ENCODE assay signal across 19 cellular contexts in the genomic region with DNA sequence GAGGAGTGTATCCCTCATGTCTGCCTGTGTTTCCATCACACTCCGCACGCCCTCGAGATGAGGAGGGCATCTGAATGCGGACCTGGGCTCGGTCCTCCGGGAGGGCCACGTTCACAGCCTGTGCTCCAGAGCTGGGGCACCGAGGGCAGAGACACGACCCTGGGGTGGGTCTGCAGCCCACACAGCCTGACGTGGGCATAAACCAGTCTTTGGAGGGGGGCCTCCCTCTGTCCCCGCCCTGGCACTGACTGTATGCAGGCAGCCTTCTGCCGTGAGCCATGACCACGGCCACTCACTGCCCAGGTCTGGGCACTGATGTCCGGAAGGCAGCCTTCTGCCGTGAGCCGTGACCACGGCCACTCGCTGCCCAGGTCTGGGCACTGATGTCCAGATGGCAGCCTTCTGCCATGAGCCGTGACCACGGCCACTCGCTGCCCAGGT.
DNase-seq lines count a peak whose midpoint lies in the region; ATAC-seq, FAIRE-seq and TF ChIP-seq lines count a peak whose summit lies in the region.
"Had no signal": no experiment of that assay in that cellular context is flagged by ENCODE, and none has a peak within 500 bp of the region (broad histone marks: within the 10 kb centered on the region; RNA-seq: fewer than 3 reads in every experiment).

No MANE protein-coding gene starts in this region.

- no peak overlapping the region for H3K27ac Mint-ChIP-seq in stimulated activated effector memory CD8-positive, alpha-beta T cell treated with anti-CD3 and anti-CD28 coated beads, Interleukin-12 subunit alpha, Interleukin-12 subunit beta, amount 100 ng/mL, for 72 hours
- H3K27ac Mint-ChIP-seq: CD4-positive, alpha-beta T cell; GM23338 had no signal

- no peak overlapping the region for H3K4me3 ChIP-seq in esophagus muscularis mucosa
- no peak overlapping the region for H3K4me3 ChIP-seq in aorta (ENCODE audit: low read length in 2 of 2)
- H3K4me3 ChIP-seq: GM23338 had no signal

- TF ChIP-seq CTCF in esophagus muscularis mucosa (IDR thresholded peaks at IDR 0.05): no peak

- H3K9me3 ChIP-seq in esophagus muscularis mucosa (no peaks in the 10 kb centered on the region), aorta (ENCODE audit: control insufficient read depth, low read length) (no peaks in the 10 kb centered on the region)
- H3K9me3 ChIP-seq: Caco-2 had no signal

- H3K4me1 ChIP-seq in esophagus muscularis mucosa: no peaks in the 10 kb centered on the region
- H3K4me1 ChIP-seq in aorta (ENCODE audit: control insufficient read depth in 1 of 2, insufficient read depth in 2 of 2, low read length in 2 of 2): no peaks in the 10 kb centered on the region
- H3K4me1 ChIP-seq: Caco-2 had no signal

- TF ChIP-seq POLR2A in esophagus muscularis mucosa (IDR thresholded peaks at IDR 0.05; ENCODE audit: low read depth): no peak

- 84% methylated on average over 6 of the region's 21 CpGs for WGBS in esophagus muscularis mucosa
- WGBS in aorta, 2 donors: 88 to 89% methylated on average over 21 of the region's 21 CpGs

- H3K27ac ChIP-seq in esophagus muscularis mucosa (replicated peaks in 1 of 4) (no peak overlapping the region), aorta (ENCODE audit: low read depth in 1 of 2, low read length in 2 of 2) (no peak overlapping the region)
- H3K27ac ChIP-seq: C4-2B had no signal

- H3K27me3 ChIP-seq in esophagus muscularis mucosa (peaks cover 0 to 38% (median 0%) of the 10 kb centered on the region in 4 donors), aorta (ENCODE audit: control insufficient read depth in 1 of 2, insufficient read depth in 2 of 2, low read length in 1 of 2) (no peaks in the 10 kb centered on the region)

- no peak overlapping the region for H3K4me3 Mint-ChIP-seq in stimulated activated effector memory CD8-positive, alpha-beta T cell treated with anti-CD3 and anti-CD28 coated beads, Interleukin-12 subunit alpha, Interleukin-12 subunit beta, amount 100 ng/mL, for 72 hours
- H3K4me3 Mint-ChIP-seq: CD4-positive, alpha-beta T cell; GM23338 had no signal

- no peak for FAIRE-seq in frontal cortex (lab: Jason Lieb, UNC)
- FAIRE-seq: A204.1, D721Med, G401.6, H54, HTR-8/SVneo had no signal

- H3K9me3 Mint-ChIP-seq in stimulated activated effector memory CD8-positive, alpha-beta T cell treated with anti-CD3 and anti-CD28 coated beads, Interleukin-12 subunit alpha, Interleukin-12 subunit beta, amount 100 ng/mL, for 72 hours: peaks cover 2% of the 10 kb centered on the region

- intact Hi-C loops in esophagus muscularis mucosa (cut with DNase I) (no loop called here), aorta (cut with DNase I) (no loop called here)

- H3K4me1 Mint-ChIP-seq in stimulated activated effector memory CD8-positive, alpha-beta T cell treated with anti-CD3 and anti-CD28 coated beads, Interleukin-12 subunit alpha, Interleukin-12 subunit beta, amount 100 ng/mL, for 72 hours: no peaks in the 10 kb centered on the region

- no peaks in the 10 kb centered on the region for H3K36me3 Mint-ChIP-seq in stimulated activated effector memory CD8-positive, alpha-beta T cell treated with anti-CD3 and anti-CD28 coated beads, Interleukin-12 subunit alpha, Interleukin-12 subunit beta, amount 100 ng/mL, for 72 hours

- TF ChIP-seq EP300 in esophagus muscularis mucosa (IDR thresholded peaks at IDR 0.05): no peak

- DNase-seq in esophagus muscularis mucosa (ENCODE audit: extremely low spot score): peak; percentile 34
- DNase-seq in mesenteric fat pad (ENCODE audit: low spot score): peak; percentile 85
- no peak for DNase-seq in stimulated activated effector memory CD8-positive, alpha-beta T cell treated with anti-CD3 and anti-CD28 coated beads, Interleukin-12 subunit alpha, Interleukin-12 subunit beta, amount 100 ng/mL, for 72 hours (ENCODE audit: low spot score in 2 of 2)
- DNase-seq in aorta: peak in 1 of 2 donors; percentile 57
- no peak for DNase-seq in GM03348 (ENCODE audit: low spot score)
- no peak for DNase-seq in frontal cortex (ENCODE audit: low spot score in 2 of 2)
- DNase-seq: AML-193; Caco-2; CD4-positive, alpha-beta T cell; HCEC 1CT; IMR-90 had no signal

- H3K36me3 ChIP-seq in esophagus muscularis mucosa: no peaks in the 10 kb centered on the region
- no peaks in the 10 kb centered on the region for H3K36me3 ChIP-seq in aorta (ENCODE audit: control insufficient read depth in 1 of 2, insufficient read depth in 2 of 2, low read length in 1 of 2)

- peak; percentile 27 for ATAC-seq in stimulated activated effector memory CD8-positive, alpha-beta T cell treated with anti-CD3 and anti-CD28 coated beads, Interleukin-12 subunit alpha, Interleukin-12 subunit beta, amount 100 ng/mL, for 72 hours
- peak; percentile 29 for ATAC-seq in aorta (ENCODE audit: low FRiP score)
- ATAC-seq in HG03565 (IDR thresholded peaks at IDR 0.05; ENCODE audit: unreplicated experiment): no peak
- ATAC-seq: GM23338 had no signal

Comparison
In these comparisons a context has a peak if more than half of its experiments do, and no peak if none do; other contexts are left out.
1. DNase-seq: peak in esophagus muscularis mucosa (single experiment) and mesenteric fat pad (single experiment); none in stimulated activated effector memory CD8-positive, alpha-beta T cell treated with anti-CD3 and anti-CD28 coated beads, Interleukin-12 subunit alpha, Interleukin-12 subunit beta, amount 100 ng/mL, for 72 hours (0 of 2), GM03348 (single experiment) and frontal cortex (0 of 2).